16 cellular contexts compared by ENCODE assay signal in the genomic region with DNA sequence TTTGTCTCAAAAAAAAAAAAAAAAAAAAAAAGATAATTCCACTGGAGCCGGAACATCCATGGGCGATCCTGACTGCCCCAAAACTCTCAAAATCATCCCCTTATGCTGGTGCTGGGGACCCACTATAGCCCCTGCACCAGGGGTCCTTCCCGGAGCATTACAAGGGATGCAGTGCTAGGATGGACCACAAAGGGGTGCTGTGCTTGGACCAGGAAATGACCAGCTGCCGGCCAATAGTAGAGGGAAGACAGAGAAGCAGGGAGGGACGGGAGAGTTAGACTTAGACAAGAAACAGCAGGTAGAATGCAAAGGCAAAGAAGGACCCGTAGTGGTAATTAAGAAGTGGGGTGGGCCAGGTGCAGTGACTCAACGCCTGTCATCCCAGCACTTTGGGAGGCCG. TPM values are rescaled to one million over a fixed set of nuclear protein-coding genes. Genes with fewer than 3 reads are reported as not detected.
DNase-seq lines count a peak whose midpoint lies in the region; ATAC-seq and TF ChIP-seq lines count a peak whose summit lies in the region.
"Had no signal": no experiment of that assay in that cellular context is flagged by ENCODE, and none has a peak within 500 bp of the region (broad histone marks: within the 10 kb centered on the region; RNA-seq: fewer than 3 reads in every experiment).

No MANE protein-coding gene starts in this region.

- no peak overlapping the region for H3K4me3 Mint-ChIP-seq in stimulated activated effector memory CD8-positive, alpha-beta T cell treated with anti-CD3 and anti-CD28 coated beads, Interleukin-12 subunit alpha, Interleukin-12 subunit beta, amount 100 ng/mL, for 72 hours
- H3K4me3 Mint-ChIP-seq: central memory CD8-positive, alpha-beta T cell; stimulated activated memory B cell treated with anti-CD40 and anti-IgM and Interleukin-4, amounts not matched to agents 10 μg/mL and 1 μg/mL and 100 μg/mL, for 72 hours had no signal

- no peaks in the 10 kb centered on the region for H3K79me2 ChIP-seq in GM23248 (ENCODE audit: insufficient read depth)

- H3K27ac ChIP-seq in A673 (ENCODE audit: low read depth, low read length, poor library complexity, severe bottlenecking) (no peak overlapping the region), GM23248 (no peak overlapping the region), iPS DF 6.9 (ENCODE audit: low read length) (no peak overlapping the region), dorsolateral prefrontal cortex (no peak overlapping the region)
- H3K27ac ChIP-seq: esophagus squamous epithelium, vagina had no signal

- 0 out of 2 replicates have a peak, but pooled peaks have one; percentile 22 for TF ChIP-seq CTCF in A673 (conservative IDR thresholded peaks at IDR 0.05; ENCODE audit: low read depth, low read length)
- TF ChIP-seq CTCF in WI38 (IDR thresholded peaks at IDR 0.05; ENCODE audit: low read depth, low read length) = peak; percentile 45
- TF ChIP-seq CTCF in dorsolateral prefrontal cortex (IDR thresholded peaks at IDR 0.05 in 54 of 56, conservative IDR thresholded peaks at IDR 0.05 in 2 of 56; ENCODE audit: low read depth in 1 of 56, partially characterized antibody in 56 of 56) = no peak

- no peak overlapping the region for H3K27ac Mint-ChIP-seq in stimulated activated effector memory CD8-positive, alpha-beta T cell treated with anti-CD3 and anti-CD28 coated beads, Interleukin-12 subunit alpha, Interleukin-12 subunit beta, amount 100 ng/mL, for 72 hours
- H3K27ac Mint-ChIP-seq: stimulated activated memory B cell treated with anti-CD40 and anti-IgM and Interleukin-4, amounts not matched to agents 10 μg/mL and 1 μg/mL and 100 μg/mL, for 72 hours had no signal

- no peaks in the 10 kb centered on the region for H3K27me3 ChIP-seq in A673 (replicated peaks; ENCODE audit: insufficient read depth, low read depth, low read length, poor library complexity)
- no peaks in the 10 kb centered on the region for H3K27me3 ChIP-seq in GM23248 (replicated peaks; ENCODE audit: insufficient read depth)
- H3K27me3 ChIP-seq in iPS DF 6.9 (ENCODE audit: control insufficient read depth, insufficient read depth, low read length) = no peaks in the 10 kb centered on the region
- no peaks in the 10 kb centered on the region for H3K27me3 ChIP-seq in dorsolateral prefrontal cortex
- H3K27me3 ChIP-seq: esophagus squamous epithelium, vagina had no signal

- in situ Hi-C loops in GM23248 (cut with MboI) = no loop called here

- H3F3A ChIP-seq in GM23248 (ENCODE audit: insufficient read depth) = no peaks in the 10 kb centered on the region

- H3K4me2 ChIP-seq in GM23248 (ENCODE audit: unreplicated experiment) = no peak overlapping the region

- CTCF ChIA-PET in A673 (lab: Charles Lee) = interaction anchor here (0.6 kb wide), 1 partner anchor 726 kb away, joined by 6 read pairs; no protein-coding TSS in a partner anchor

- H3K4me1 ChIP-seq in A673 (ENCODE audit: insufficient read depth, low read length, poor library complexity, severe bottlenecking) (no peaks in the 10 kb centered on the region), GM23248 (ENCODE audit: insufficient read depth) (no peaks in the 10 kb centered on the region), iPS DF 6.9 (ENCODE audit: control insufficient read depth, insufficient read depth, low read length) (no peaks in the 10 kb centered on the region)
- H3K4me1 ChIP-seq: vagina had no signal

- no peak for ATAC-seq in HG03045 (IDR thresholded peaks at IDR 0.05; ENCODE audit: unreplicated experiment)
- no peak for ATAC-seq in stimulated activated effector memory CD8-positive, alpha-beta T cell treated with anti-CD3 and anti-CD28 coated beads, Interleukin-12 subunit alpha, Interleukin-12 subunit beta, amount 100 ng/mL, for 72 hours
- ATAC-seq: stimulated activated memory B cell treated with anti-CD40 and anti-IgM and Interleukin-4, amounts not matched to agents 10 μg/mL and 1 μg/mL and 100 μg/mL, for 72 hours had no signal

- no TSS peak for BruUV-seq in A673 (replicated peaks; lab: Mats Ljungman, UMichigan)

- intact Hi-C loops in A673 (cut with micrococcal nuclease; ENCODE audit: unreplicated experiment) = no loop called here
- intact Hi-C loops in dorsolateral prefrontal cortex (cut with DNase I) = no loop called here

- no peaks in the 10 kb centered on the region for H3K9me3 ChIP-seq in A673 (ENCODE audit: low read depth, low read length, poor library complexity, severe bottlenecking)
- no peaks in the 10 kb centered on the region for H3K9me3 ChIP-seq in GM23248 (ENCODE audit: low read depth)
- H3K9me3 ChIP-seq in iPS DF 6.9 (ENCODE audit: control insufficient read depth, insufficient read depth, low read length) = no peaks in the 10 kb centered on the region
- H3K9me3 ChIP-seq: esophagus squamous epithelium, vagina had no signal

- H3K4me3 ChIP-seq in A673 (ENCODE audit: low read depth, low read length, poor library complexity, severe bottlenecking) (no peak overlapping the region), GM23248 (no peak overlapping the region), WI38 (ENCODE audit: low read depth, low read length) (no peak overlapping the region), iPS DF 6.9 (ENCODE audit: low read length) (no peak overlapping the region), dorsolateral prefrontal cortex (no peak overlapping the region)
- H3K4me3 ChIP-seq: esophagus squamous epithelium, vagina had no signal

- POLR2A ChIA-PET in A673 (lab: Charles Lee; ENCODE audit: low non-redundant PET) = no interaction called here

- DNase-seq in A673 (ENCODE audit: low spot score) = no peak
- peak; percentile 18 for DNase-seq in GM23248
- peak; percentile 52 for DNase-seq in iPS DF 6.9 (ENCODE audit: low read depth, low spot score)
- DNase-seq in dorsolateral prefrontal cortex = no peak
- no peak for DNase-seq in effector CD8-positive, alpha-beta T cell (lab: John Stamatoyannopoulos, UW)
- no peak for DNase-seq in stimulated activated effector memory CD8-positive, alpha-beta T cell treated with anti-CD3 and anti-CD28 coated beads, Interleukin-12 subunit alpha, Interleukin-12 subunit beta, amount 100 ng/mL, for 72 hours (ENCODE audit: low spot score in 2 of 2)
- DNase-seq: activated CD8-positive, alpha-beta memory T cell treated with anti-CD3 and anti-CD28 coated beads, Interleukin-2, amount 50 U/mL, for 4 hours; activated naive CD4-positive, alpha-beta T cell treated with anti-CD3 and anti-CD28 coated beads, Interleukin-2, amount 50 U/mL, for 16 hours; esophagus squamous epithelium; KBM-7; NCI-H187 had no signal

- 65 to 67% methylated on average over 6 to 8 of the region's 8 CpGs for WGBS in GM23248 (ENCODE audit: low coverage in 1 of 2, low lambda C conversion rate in 2 of 2, missing lambda C conversion rate in 2 of 2), 2 experiments
- WGBS in iPS DF 6.9 (ENCODE audit: insufficient coverage, insufficient read length) = no CpG with 5 or more reads among the region's 8 CpGs

- H3K36me3 Mint-ChIP-seq in stimulated activated effector memory CD8-positive, alpha-beta T cell treated with anti-CD3 and anti-CD28 coated beads, Interleukin-12 subunit alpha, Interleukin-12 subunit beta, amount 100 ng/mL, for 72 hours = no peaks in the 10 kb centered on the region

- no peaks in the 10 kb centered on the region for H3K9me3 Mint-ChIP-seq in stimulated activated effector memory CD8-positive, alpha-beta T cell treated with anti-CD3 and anti-CD28 coated beads, Interleukin-12 subunit alpha, Interleukin-12 subunit beta, amount 100 ng/mL, for 72 hours
- H3K9me3 Mint-ChIP-seq: central memory CD8-positive, alpha-beta T cell; stimulated activated memory B cell treated with anti-CD40 and anti-IgM and Interleukin-4, amounts not matched to agents 10 μg/mL and 1 μg/mL and 100 μg/mL, for 72 hours had no signal

- no peaks in the 10 kb centered on the region for H3K36me3 ChIP-seq in A673 (ENCODE audit: insufficient read depth, low read length, poor library complexity, severe bottlenecking)
- H3K36me3 ChIP-seq in GM23248 (ENCODE audit: low read depth) = no peaks in the 10 kb centered on the region
- no peaks in the 10 kb centered on the region for H3K36me3 ChIP-seq in iPS DF 6.9 (ENCODE audit: control insufficient read depth, insufficient read depth, low read length)
- H3K36me3 ChIP-seq: esophagus squamous epithelium, vagina had no signal

- H3K4me1 Mint-ChIP-seq in stimulated activated effector memory CD8-positive, alpha-beta T cell treated with anti-CD3 and anti-CD28 coated beads, Interleukin-12 subunit alpha, Interleukin-12 subunit beta, amount 100 ng/mL, for 72 hours = no peaks in the 10 kb centered on the region
- H3K4me1 Mint-ChIP-seq: stimulated activated memory B cell treated with anti-CD40 and anti-IgM and Interleukin-4, amounts not matched to agents 10 μg/mL and 1 μg/mL and 100 μg/mL, for 72 hours had no signal

- H3K9me2 ChIP-seq in GM23248 (ENCODE audit: insufficient read depth) = no peaks in the 10 kb centered on the region

- no peaks in the 10 kb centered on the region for H4K20me1 ChIP-seq in GM23248 (ENCODE audit: insufficient read depth)

- H2AFZ ChIP-seq in GM23248 = no peak overlapping the region

- no peak overlapping the region for H3K9ac ChIP-seq in GM23248

RNA-seq across cellular contexts. Expression of a gene that starts 40.5 kb away (rescaled TPM):
- total RNA-seq in A673 (2021) (39.8 and 40.2 TPM in 2 replicates), dorsolateral prefrontal cortex (10 to 100 TPM; 17.7 to 32.1 (median 24.3) TPM)
- 59.6 and 61.9 TPM in 2 replicates for total RNA-seq in GM23248 (2014; rRNA removed; shearing (Covaris generic))
- 37.5 and 40.1 TPM in 2 replicates for polyA plus RNA-seq in GM23248 (2016; fragmentation: Nextera tagmentation; extraction: Ambion mirVana)

RNA-seq across cellular contexts. Expression of a gene that starts 59.3 kb away (rescaled TPM):
- total RNA-seq in A673 (2021) = 17.1 and 19.7 TPM in 2 replicates
- 30.0 and 37.8 TPM in 2 replicates for total RNA-seq in GM23248 (2014; rRNA removed; shearing (Covaris generic))
- 28.7 and 32.6 TPM in 2 replicates for polyA plus RNA-seq in GM23248 (2016; fragmentation: Nextera tagmentation; extraction: Ambion mirVana)
- 10 to 100 TPM; 17.8 to 75.2 (median 36.7) TPM for total RNA-seq in dorsolateral prefrontal cortex

Comparison
In these comparisons a context has a peak if more than half of its experiments do, and no peak if none do; other contexts are left out.
1. DNase-seq: peak in GM23248 (single experiment) and iPS DF 6.9 (single experiment); none in A673 (single experiment), dorsolateral prefrontal cortex (0 of 10), effector CD8-positive, alpha-beta T cell (single experiment) and stimulated activated effector memory CD8-positive, alpha-beta T cell treated with anti-CD3 and anti-CD28 coated beads, Interleukin-12 subunit alpha, Interleukin-12 subunit beta, amount 100 ng/mL, for 72 hours (0 of 2).
2. CTCF ChIP-seq: peak in A673 (single experiment) and WI38 (single experiment); none in dorsolateral prefrontal cortex (0 of 56).